ENCODE assay signal across 8 cellular contexts in genomic region chr19:3187662-3188511, GRCh38.
A peak's percentile ranks its signal among the peaks of the same experiment; 100 is the strongest.
DNase-seq lines count a peak whose midpoint lies in the region; ATAC-seq and TF ChIP-seq lines count a peak whose summit lies in the region.

No MANE protein-coding gene starts in this region.

- no peaks in the 10 kb centered on the region for H3K9me2 ChIP-seq in DOHH2 (replicated peaks; ENCODE audit: control insufficient read depth, low read length)

- no peaks in the 10 kb centered on the region for H3K27me3 ChIP-seq in DOHH2 (ENCODE audit: control insufficient read depth, low read length)
- no peaks in the 10 kb centered on the region for H3K27me3 ChIP-seq in neuron (ENCODE audit: insufficient read depth, low read length)

- H3K4me2 ChIP-seq in DOHH2 (ENCODE audit: low read length), result peak overlapping the region; percentile 58

- H3F3A ChIP-seq in DOHH2 (ENCODE audit: control insufficient read depth, insufficient read depth), result no peaks in the 10 kb centered on the region

- H3K4me1 Mint-ChIP-seq in central memory CD8-positive, alpha-beta T cell, result peaks cover 56% of the 10 kb centered on the region

- peaks cover 30% of the 10 kb centered on the region for H3K36me3 ChIP-seq in DOHH2 (ENCODE audit: control insufficient read depth, low read length)
- peaks cover 11% of the 10 kb centered on the region for H3K36me3 ChIP-seq in neuron (ENCODE audit: insufficient read depth, low read length)

- no peak for DNase-seq in LNCaP clone FGC (ENCODE audit: low read depth)
- DNase-seq in central memory CD8-positive, alpha-beta T cell (ENCODE audit: low spot score in 2 of 2), result no peak
- no peak for DNase-seq in NCI-H1436 (lab: John Stamatoyannopoulos, UW)
- DNase-seq in OCI-M2 (lab: John Stamatoyannopoulos, UW; ENCODE audit: unreplicated experiment), result no peak

- H3K4me1 ChIP-seq in DOHH2 (ENCODE audit: control insufficient read depth, low read length), result peaks cover 27% of the 10 kb centered on the region
- peaks cover 11% of the 10 kb centered on the region for H3K4me1 ChIP-seq in neuron (ENCODE audit: insufficient read depth, low read length)

- H2AFZ ChIP-seq in neuron (ENCODE audit: low read depth, low read length), result no peak overlapping the region

- no peak for ATAC-seq in central memory CD8-positive, alpha-beta T cell (replicated peaks; ENCODE audit: extremely low read depth, poor library complexity, severe bottlenecking)
- no peak for ATAC-seq in HG03039 (IDR thresholded peaks at IDR 0.05; ENCODE audit: unreplicated experiment)
- no peak for ATAC-seq in GM21529 (IDR thresholded peaks at IDR 0.05; ENCODE audit: unreplicated experiment)

- H3K9me3 ChIP-seq in DOHH2 (ENCODE audit: control insufficient read depth, insufficient read depth, low read length), result no peaks in the 10 kb centered on the region
- no peaks in the 10 kb centered on the region for H3K9me3 ChIP-seq in neuron (ENCODE audit: low read length)

- H3K27ac Mint-ChIP-seq in central memory CD8-positive, alpha-beta T cell (ENCODE audit: low read depth), result peak overlapping the region; percentile 84

- H3K4me3 ChIP-seq in DOHH2 (ENCODE audit: low read length) (peak overlapping the region; percentile 74; the same call in 1 of the 2 replicates), LNCaP clone FGC (ENCODE audit: low read depth, low read length) (peak overlapping the region; percentile 82), neuron (ENCODE audit: low read length) (peak overlapping the region; percentile 85)

- peaks cover 70% of the 10 kb centered on the region for H3K79me2 ChIP-seq in DOHH2 (ENCODE audit: control insufficient read depth, low read length)

- H4K20me1 ChIP-seq in DOHH2 (ENCODE audit: control insufficient read depth, insufficient read depth, low read depth, low read length), result peaks cover 27% of the 10 kb centered on the region; the same call in 1 of the 2 replicates

- peaks cover 26% of the 10 kb centered on the region for H3K36me3 Mint-ChIP-seq in central memory CD8-positive, alpha-beta T cell (ENCODE audit: insufficient read depth)

- TF ChIP-seq CTCF in DOHH2 (IDR thresholded peaks at IDR 0.05; ENCODE audit: low read depth, low read length, poor library complexity, severe bottlenecking), result no peak
- no peak for TF ChIP-seq CTCF in LNCaP clone FGC (IDR thresholded peaks at IDR 0.05; ENCODE audit: control insufficient read depth, extremely low read depth, insufficient read depth)

- H3K9me3 Mint-ChIP-seq in central memory CD8-positive, alpha-beta T cell, result no peaks in the 10 kb centered on the region

- no peaks in the 10 kb centered on the region for H3K27me3 Mint-ChIP-seq in central memory CD8-positive, alpha-beta T cell

- H3K4me3 Mint-ChIP-seq in central memory CD8-positive, alpha-beta T cell, result peak overlapping the region; percentile 94

- no peak overlapping the region for H3K27ac ChIP-seq in DOHH2 (ENCODE audit: low read depth, low read length)
